1 cellular context compared by ENCODE assay signal in genomic region chr7:107874097-107874496, GRCh38.
TF ChIP-seq lines count a peak whose summit lies in the region.

No MANE protein-coding gene starts in this region.

TF ChIP-seq in H1, 55 proteins besides CTCF, POLR2A, EP300 and RAD21:
- no peak for TF ChIP-seq SP2 (IDR thresholded peaks at IDR 0.05; ENCODE audit: low read length)
- TF ChIP-seq SP4 (IDR thresholded peaks at IDR 0.05; ENCODE audit: low read length), result no peak
- no peak for TF ChIP-seq NANOG (IDR thresholded peaks at IDR 0.05; ENCODE audit: insufficient read depth, low read depth, low read length, poor library complexity, severe bottlenecking)
- no peak for TF ChIP-seq CHD2 (IDR thresholded peaks at IDR 0.05; ENCODE audit: low read length)
- TF ChIP-seq NRF1 (IDR thresholded peaks at IDR 0.05; ENCODE audit: low read depth, low read length), result no peak
- no peak for TF ChIP-seq GTF2F1 (IDR thresholded peaks at IDR 0.05; ENCODE audit: borderline replicate concordance, low read depth, low read length)
- no peak for TF ChIP-seq MAFK (IDR thresholded peaks at IDR 0.05; ENCODE audit: low read depth, low read length)
- TF ChIP-seq ZNF274 (IDR thresholded peaks at IDR 0.05; ENCODE audit: borderline replicate concordance, extremely low read depth, low read length), result no peak
- TF ChIP-seq GABPA (IDR thresholded peaks at IDR 0.05; ENCODE audit: borderline replicate concordance, insufficient read depth, low read length), result no peak
- no peak for TF ChIP-seq SUZ12 (IDR thresholded peaks at IDR 0.05; ENCODE audit: low read length)
- no peak for TF ChIP-seq EZH2 (IDR thresholded peaks at IDR 0.05; ENCODE audit: low read depth, low read length, severe bottlenecking)
- TF ChIP-seq FOSL1 (IDR thresholded peaks at IDR 0.05; ENCODE audit: insufficient read depth, low read depth, low read length), result no peak
- TF ChIP-seq RBBP5 (IDR thresholded peaks at IDR 0.05; ENCODE audit: borderline replicate concordance, low read depth, low read length), result no peak
- TF ChIP-seq POLR2AphosphoS5 (IDR thresholded peaks at IDR 0.05; ENCODE audit: low read depth, low read length), result no peak
- no peak for TF ChIP-seq JUND (IDR thresholded peaks at IDR 0.05; ENCODE audit: low read length)
- no peak for TF ChIP-seq TBP (IDR thresholded peaks at IDR 0.05; ENCODE audit: low read depth, low read length)
- no peak for TF ChIP-seq TCF12 (IDR thresholded peaks at IDR 0.05; ENCODE audit: low read depth, low read length)
